Comparison of ENCODE assay signal across 32 cellular contexts in the genomic region with DNA sequence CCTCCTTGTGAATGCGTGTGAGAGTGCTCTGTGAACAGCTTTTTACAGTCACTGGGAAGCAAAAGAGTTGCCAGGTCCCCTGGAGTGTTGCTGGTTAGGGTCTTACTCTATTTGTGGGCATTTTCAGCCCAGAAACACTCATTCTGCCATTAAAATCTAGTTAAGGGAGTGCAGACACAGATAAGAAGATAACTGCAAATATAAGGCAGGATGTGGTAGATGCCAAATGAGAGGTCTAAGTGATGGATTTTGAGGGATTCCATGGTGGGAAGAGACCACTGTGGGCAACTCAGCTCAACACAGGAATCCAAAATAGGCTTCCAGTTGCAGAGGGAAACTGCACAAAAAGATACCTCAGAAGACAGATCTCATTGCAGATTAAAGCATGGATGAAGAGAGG. TPM values are rescaled to one million over a fixed set of nuclear protein-coding genes. Genes with fewer than 3 reads are reported as not detected.
"Had no signal": no experiment of that assay in that cellular context is flagged by ENCODE, and none has a peak within 500 bp of the region (broad histone marks: within the 10 kb centered on the region; RNA-seq: fewer than 3 reads in every experiment).

No MANE protein-coding gene starts in this region.

- ATAC-seq: activated naive CD4-positive, alpha-beta T cell treated with anti-CD3 and anti-CD28 coated beads, Interleukin-2, amount 50 U/mL, for 72 hours; activated naive CD8-positive, alpha-beta T cell treated with anti-CD3 and anti-CD28 coated beads, Interleukin-2, amount 50 U/mL, for 24 hours; activated T-cell treated with anti-CD3 and anti-CD28 coated beads, Interleukin-2, amount 50 U/mL, for 4 hours; activated T-cell treated with anti-CD3 and anti-CD28 coated beads, Interleukin-2, amount 50 U/mL, for 72 hours; activated T-helper 17 cell treated with anti-CD3 and anti-CD28 coated beads, Interleukin-2, amount 50 U/mL, for 72 hours; body of pancreas had no signal

- H3K4me3 ChIP-seq: adrenal gland, ascending aorta, body of pancreas, breast epithelium, cardiac muscle cell had no signal

- H3K36me3 ChIP-seq: adrenal gland, ascending aorta, brain microvascular endothelial cell, breast epithelium, cardiac muscle cell had no signal

- H3K27ac ChIP-seq: adrenal gland, ascending aorta, body of pancreas, brain microvascular endothelial cell, breast epithelium, cardiac muscle cell had no signal

- H3K9me3 ChIP-seq: adrenal gland, ascending aorta, body of pancreas, breast epithelium had no signal

- DNase-seq: activated effector memory CD4-positive, alpha-beta T cell treated with anti-CD3 and anti-CD28 coated beads, Interleukin-2, amount 50 U/mL, for 16 hours; activated effector memory CD4-positive, alpha-beta T cell treated with Interleukin-2 at 50 U/mL for 16 hours; activated gamma-delta T cell; activated gamma-delta T cell treated with Interleukin-2 at 50 U/mL for 16 hours; activated naive CD4-positive, alpha-beta T cell; activated naive CD4-positive, alpha-beta T cell treated with anti-CD3 and anti-CD28 coated beads for 36 hours; activated naive CD4-positive, alpha-beta T cell treated with anti-CD3 and anti-CD28 coated beads, Interleukin-2, amount 10 ng/mL, durations not matched to agents 7 days and 5 days; activated naive CD4-positive, alpha-beta T cell treated with anti-CD3 and anti-CD28 coated beads, Interleukin-2, amount 50 U/mL, for 16 hours; activated naive CD4-positive, alpha-beta T cell treated with Interleukin-2 at 50 U/mL for 16 hours; activated naive CD8-positive, alpha-beta T cell treated with anti-CD3 and anti-CD28 coated beads for 36 hours; activated naive CD8-positive, alpha-beta T cell treated with anti-CD3 and anti-CD28 coated beads, Interleukin-2, amount 10 ng/mL, durations not matched to agents 7 days and 5 days; activated naive CD8-positive, alpha-beta T cell treated with anti-CD3 and anti-CD28 coated beads, Interleukin-2, amount 50 U/mL, for 24 hours; activated T-cell treated with anti-CD3 and anti-CD28 coated beads, Interleukin-2, amount 50 U/mL, for 24 hours; activated T-cell treated with anti-CD3 and anti-CD28 coated beads, Interleukin-2, amount 50 U/mL, for 4 hours; activated T-cell treated with anti-CD3 and anti-CD28 coated beads, Interleukin-2, amount 50 U/mL, for 48 hours; activated T-cell treated with anti-CD3 and anti-CD28 coated beads, Interleukin-2, amount 50 U/mL, for 72 hours; adrenal gland; amniotic stem cell; amygdala; anterior cingulate cortex; aorta; body of pancreas; brain microvascular endothelial cell; caudate nucleus; central memory CD4-positive, alpha-beta T cell; cerebellar nuclear complex had no signal

- H3K27me3 ChIP-seq: adrenal gland, ascending aorta, body of pancreas, brain microvascular endothelial cell, breast epithelium had no signal

- FAIRE-seq: colon had no signal

- H3K4me1 ChIP-seq: adrenal gland, ascending aorta, body of pancreas, breast epithelium had no signal

RNA-seq across cellular contexts. Expression of gene KL, which starts 54.5 kb away (rescaled TPM):
- total RNA-seq: cardiac muscle cell had no signal
- polyA plus RNA-seq: cardiac muscle cell had no signal
